25 cellular contexts compared by ENCODE assay signal in the genomic region with DNA sequence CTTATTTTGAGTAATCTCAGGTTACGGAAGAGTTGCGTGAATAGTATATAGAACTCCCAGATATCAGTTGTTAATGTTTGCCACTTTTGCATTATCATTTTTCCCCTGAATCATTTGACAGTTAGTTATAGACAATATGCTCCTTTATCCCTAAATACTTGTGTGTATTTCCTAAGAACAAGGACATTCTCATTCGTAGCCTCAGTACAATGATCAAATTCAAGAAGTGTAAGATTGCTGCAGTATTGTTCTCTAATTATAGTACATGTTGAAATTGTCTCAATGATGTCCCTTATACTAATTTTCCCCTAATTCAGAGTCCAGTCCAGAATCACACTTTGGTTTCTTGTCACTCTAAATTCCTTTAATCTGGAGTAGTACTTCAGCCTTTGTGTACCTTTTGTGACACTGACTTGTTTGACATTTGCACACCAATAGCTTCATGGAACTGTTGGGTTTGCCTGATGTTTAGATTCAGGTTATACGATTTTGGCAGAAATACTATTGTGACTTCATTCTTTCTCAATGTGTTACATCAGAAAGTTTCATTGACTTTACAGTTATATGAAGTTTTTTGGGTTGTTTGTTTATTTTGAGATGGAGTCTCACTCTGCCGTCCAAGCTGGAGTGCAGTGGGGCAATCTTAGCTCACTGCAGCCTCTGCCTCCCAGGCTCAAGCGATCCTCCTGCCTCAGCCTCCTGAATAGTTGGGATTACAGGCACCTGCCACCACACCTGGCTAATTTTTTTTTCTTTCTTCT. TPM values are rescaled to one million over a fixed set of nuclear protein-coding genes. Genes with fewer than 3 reads are reported as not detected.
DNase-seq lines count a peak whose midpoint lies in the region; ATAC-seq and TF ChIP-seq lines count a peak whose summit lies in the region.
"Had no signal": no experiment of that assay in that cellular context is flagged by ENCODE, and none has a peak within 500 bp of the region (broad histone marks: within the 10 kb centered on the region; RNA-seq: fewer than 3 reads in every experiment).

No MANE protein-coding gene starts in this region.

- H3K27me3 Mint-ChIP-seq in endothelial cell (ENCODE audit: unreplicated experiment), result peaks cover 1% of the 10 kb centered on the region
- H3K27me3 Mint-ChIP-seq: activated naive CD8-positive, alpha-beta T cell treated with anti-CD3 and anti-CD28 coated beads, Interleukin-2, amount 50 U/mL, for 24 hours; brain; memory B cell; type B pancreatic cell had no signal

- TF ChIP-seq POLR2A in gastroesophageal sphincter (IDR thresholded peaks at IDR 0.05), result no peak

- peaks cover 48% of the 10 kb centered on the region for H4K20me1 ChIP-seq in hepatocyte (ENCODE audit: insufficient read depth, poor library complexity, severe bottlenecking)

- no peak overlapping the region for H3K4me3 ChIP-seq in gastroesophageal sphincter
- H3K4me3 ChIP-seq in hepatocyte, result no peak overlapping the region
- H3K4me3 ChIP-seq: heart left ventricle had no signal

- H3K36me3 Mint-ChIP-seq in endothelial cell (ENCODE audit: low read depth, unreplicated experiment), result peaks cover 24% of the 10 kb centered on the region

- H3K9me3 ChIP-seq in gastroesophageal sphincter, result no peaks in the 10 kb centered on the region
- H3K9me3 ChIP-seq in hepatocyte (ENCODE audit: low read depth), result no peaks in the 10 kb centered on the region
- H3K9me3 ChIP-seq: heart left ventricle, neutrophil had no signal

- H3K79me2 ChIP-seq in hepatocyte, result peaks cover 73% of the 10 kb centered on the region

- H3K27ac ChIP-seq in gastroesophageal sphincter, result peak overlapping the region in 2 of 4 donors; percentile 12 to 82
- H3K27ac ChIP-seq in hepatocyte, result no peak overlapping the region
- H3K27ac ChIP-seq: heart left ventricle, neutrophil had no signal

- TF ChIP-seq EP300 in gastroesophageal sphincter (IDR thresholded peaks at IDR 0.05), result no peak

- no peaks in the 10 kb centered on the region for H3K9me3 Mint-ChIP-seq in endothelial cell (ENCODE audit: unreplicated experiment)
- H3K9me3 Mint-ChIP-seq: activated naive CD8-positive, alpha-beta T cell treated with anti-CD3 and anti-CD28 coated beads, Interleukin-2, amount 50 U/mL, for 24 hours; brain; CD8-positive, alpha-beta T cell; memory B cell; type B pancreatic cell had no signal

- DNase-seq in ELR (ENCODE audit: low read depth), result peak; percentile 31
- peak; percentile 48 for DNase-seq in NCI-H460 (ENCODE audit: extremely low read depth, low read depth)
- DNase-seq in endothelial cell (ENCODE audit: low spot score), result no peak
- peak; percentile 59 for DNase-seq in iris pigment epithelial cell (ENCODE audit: low read depth)
- DNase-seq in activated naive CD4-positive, alpha-beta T cell treated with anti-CD3 and anti-CD28 coated beads, Interleukin-2, amount 50 U/mL, for 16 hours, result no peak
- no peak for DNase-seq in hepatocyte (ENCODE audit: low spot score)
- DNase-seq: activated CD8-positive, alpha-beta memory T cell treated with anti-CD3 and anti-CD28 coated beads, Interleukin-2, amount 50 U/mL, for 4 hours; activated effector memory CD4-positive, alpha-beta T cell treated with anti-CD3 and anti-CD28 coated beads, Interleukin-2, amount 50 U/mL, for 16 hours; activated naive CD8-positive, alpha-beta T cell treated with anti-CD3 and anti-CD28 coated beads, Interleukin-2, amount 50 U/mL, for 24 hours; CD8-positive, alpha-beta T cell; DMS 273 treated with DMSO at 0.1 percent for 48 hours; effector memory CD4-positive, alpha-beta T cell; GDM1; heart left ventricle; NCI-H1092 treated with DMSO at 0.1 percent for 48 hours; NCI-H1930; NCI-H2227 treated with DMSO at 0.1 percent for 48 hours; NCI-H748 treated with DMSO at 0.1 percent for 48 hours had no signal

- H3K36me3 ChIP-seq in gastroesophageal sphincter, result peaks cover 2 to 63% of the 10 kb centered on the region in 2 donors
- peaks cover 5% of the 10 kb centered on the region for H3K36me3 ChIP-seq in hepatocyte (replicated peaks; ENCODE audit: insufficient read depth, low read depth)

- peaks cover 0 to 58% (median 17%) of the 10 kb centered on the region in 3 donors for H3K4me1 ChIP-seq in gastroesophageal sphincter
- peaks cover 4% of the 10 kb centered on the region for H3K4me1 ChIP-seq in hepatocyte (ENCODE audit: insufficient read depth)

- no peaks in the 10 kb centered on the region for H3K9me2 ChIP-seq in hepatocyte (replicated peaks; ENCODE audit: insufficient read depth)

- no peak for ATAC-seq in gastroesophageal sphincter
- no peak for ATAC-seq in GM18870 (IDR thresholded peaks at IDR 0.05; ENCODE audit: unreplicated experiment)
- ATAC-seq: activated naive CD8-positive, alpha-beta T cell treated with anti-CD3 and anti-CD28 coated beads, Interleukin-2, amount 50 U/mL, for 24 hours; CD8-positive, alpha-beta T cell; esophagus mucosa; heart left ventricle had no signal

- H3K27ac Mint-ChIP-seq in endothelial cell (ENCODE audit: unreplicated experiment), result peak overlapping the region; percentile 72
- H3K27ac Mint-ChIP-seq: activated naive CD8-positive, alpha-beta T cell treated with anti-CD3 and anti-CD28 coated beads, Interleukin-2, amount 50 U/mL, for 24 hours; CD8-positive, alpha-beta T cell; memory B cell; type B pancreatic cell had no signal

- TF ChIP-seq CTCF in endothelial cell (IDR thresholded peaks at IDR 0.05; ENCODE audit: unreplicated experiment) (no peak), gastroesophageal sphincter (IDR thresholded peaks at IDR 0.05) (no peak), hepatocyte (IDR thresholded peaks at IDR 0.05; ENCODE audit: poor library complexity) (no peak)

- H3K4me3 Mint-ChIP-seq in endothelial cell (ENCODE audit: unreplicated experiment), result no peak overlapping the region
- H3K4me3 Mint-ChIP-seq: activated naive CD8-positive, alpha-beta T cell treated with anti-CD3 and anti-CD28 coated beads, Interleukin-2, amount 50 U/mL, for 24 hours; brain; CD8-positive, alpha-beta T cell; memory B cell; type B pancreatic cell had no signal

- H3K27me3 ChIP-seq in gastroesophageal sphincter (no peaks in the 10 kb centered on the region), hepatocyte (no peaks in the 10 kb centered on the region)
- H3K27me3 ChIP-seq: heart left ventricle, neutrophil had no signal

- no peak overlapping the region for H2AFZ ChIP-seq in hepatocyte

- peaks cover 16% of the 10 kb centered on the region for H3K4me1 Mint-ChIP-seq in endothelial cell (ENCODE audit: unreplicated experiment)

- no peak overlapping the region for H3K4me2 ChIP-seq in hepatocyte

- 55 to 70% methylated on average over 6 of the region's 6 CpGs for WGBS in gastroesophageal sphincter (ENCODE audit: low coverage in 1 of 2), 2 donors
- 92% methylated on average over 6 of the region's 6 CpGs for WGBS in hepatocyte (ENCODE audit: low lambda C conversion rate, missing lambda C conversion rate)

RNA-seq across cellular contexts. Expression of a gene that starts 13.1 kb away (rescaled TPM):
- total RNA-seq in NCI-H460 (2014; rRNA removed; shearing (Covaris generic)), result 1,235 and 1,394 TPM in 2 replicates
- polyA plus RNA-seq in NCI-H460 (2014; cell fraction: nucleus; rRNA removed), result 916 and 1,245 TPM in 2 replicates
- total RNA-seq in endothelial cell (ENCODE audit: unreplicated experiment), result 662 TPM
- total RNA-seq in gastroesophageal sphincter, result 1,000 to 10,000 TPM in 1 of 4 donors, 100 to 1,000 TPM in 3; 606 to 1,020 (median 666) TPM
- 342 and 405 TPM in 2 replicates for total RNA-seq in hepatocyte
- polyA plus RNA-seq in hepatocyte, result 141 and 164 TPM in 2 replicates

Comparison
In these comparisons a context has a peak if more than half of its experiments do, and no peak if none do; other contexts are left out.
1. DNase-seq: peak in ELR (single experiment), NCI-H460 (single experiment) and iris pigment epithelial cell (single experiment); none in endothelial cell (single experiment), activated naive CD4-positive, alpha-beta T cell treated with anti-CD3 and anti-CD28 coated beads, Interleukin-2, amount 50 U/mL, for 16 hours (single experiment) and hepatocyte (single experiment).